In the genomic region with DNA sequence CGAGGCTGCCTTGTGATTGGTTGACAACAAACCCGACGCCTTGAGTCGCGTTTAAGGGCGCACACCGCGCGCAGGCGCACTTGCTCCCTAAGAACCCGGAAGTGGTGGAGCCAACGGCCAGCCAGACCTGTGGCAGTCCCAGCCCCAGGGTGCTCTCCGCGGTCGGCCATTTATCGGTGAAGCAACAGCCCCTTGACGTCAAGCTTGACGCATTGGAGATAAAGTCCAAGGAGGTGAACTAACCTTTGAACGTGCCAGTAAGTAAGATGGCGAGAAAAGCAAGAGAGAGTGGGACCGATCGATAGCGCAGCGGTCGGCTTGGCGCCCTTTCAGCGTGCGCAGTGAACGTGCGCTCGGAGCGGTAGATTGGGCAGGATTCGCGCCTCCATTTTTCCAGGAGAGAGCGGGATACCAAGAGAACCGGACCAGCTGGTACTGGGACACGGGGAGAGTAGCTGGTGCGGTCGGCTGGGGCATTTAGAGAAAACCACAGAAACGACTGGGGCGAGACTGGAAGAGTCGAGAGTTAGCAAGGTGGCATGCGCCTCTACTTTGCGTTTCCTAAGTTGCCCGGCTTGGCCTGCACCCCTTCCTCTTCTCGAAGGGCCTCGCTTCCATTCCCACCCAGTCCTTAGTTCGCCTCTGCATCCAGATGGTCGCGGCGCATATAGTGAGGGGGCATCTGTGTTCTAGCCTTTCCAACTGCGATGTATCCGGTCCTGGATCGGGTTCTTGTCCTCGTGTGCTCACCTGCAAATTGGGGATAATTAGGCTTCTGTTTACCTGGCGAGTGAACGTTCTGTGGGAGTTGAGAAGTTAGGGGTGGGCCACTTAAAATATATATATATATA, we compare ENCODE assay signal across 8 cellular contexts. TPM values are rescaled to one million over a fixed set of nuclear protein-coding genes. Genes with fewer than 3 reads are reported as not detected.
A peak's percentile ranks its signal among the peaks of the same experiment; 100 is the strongest.
DNase-seq lines count a peak whose midpoint lies in the region; ATAC-seq and TF ChIP-seq lines count a peak whose summit lies in the region.

Gene CSTF1 (plus strand): TSS at position 364 of the 851 bp plus-strand sequence. CDS start 2,908 bp downstream, outside the sequence.

- peaks cover 94% of the 10 kb centered on the region for H3K79me2 ChIP-seq in DOHH2 (ENCODE audit: control insufficient read depth, low read length)

- no peak within 1 kb of the TSS for H3K4me3 Mint-ChIP-seq in activated T-helper 17 cell treated with anti-CD3 and anti-CD28 coated beads, Interleukin-2, amount 50 U/mL, for 72 hours
- H3K4me3 Mint-ChIP-seq in naive thymus-derived CD8-positive, alpha-beta T cell = no peak within 1 kb of the TSS

- H3K36me3 ChIP-seq in DOHH2 (ENCODE audit: control insufficient read depth, low read length) = peaks cover 90% of the 10 kb centered on the region

- DNase-seq in GOT3 (lab: John Stamatoyannopoulos, UW) = peak; percentile 99
- DNase-seq in LNCaP clone FGC (ENCODE audit: low read depth) = peak; percentile 99
- DNase-seq in RWPE1 (ENCODE audit: low spot score) = peak; percentile 100
- peak; percentile 100 for DNase-seq in fibroblast of mammary gland (ENCODE audit: low read depth)
- peak; percentile 97 to 99 (median 99) for DNase-seq in naive thymus-derived CD8-positive, alpha-beta T cell
- peak; percentile 99 for DNase-seq in stimulated activated naive CD4-positive, alpha-beta T cell treated with Interleukin-2 at 50 U/mL for 16 hours (lab: John Stamatoyannopoulos, UW)

- H3K36me3 Mint-ChIP-seq in activated T-helper 17 cell treated with anti-CD3 and anti-CD28 coated beads, Interleukin-2, amount 50 U/mL, for 72 hours (ENCODE audit: low read depth) = peaks cover 33% of the 10 kb centered on the region
- H3K36me3 Mint-ChIP-seq in naive thymus-derived CD8-positive, alpha-beta T cell = peaks cover 0 to 26% (median 4%) of the 10 kb centered on the region in 3 donors

- no peaks in the 10 kb centered on the region for H3K27me3 Mint-ChIP-seq in activated T-helper 17 cell treated with anti-CD3 and anti-CD28 coated beads, Interleukin-2, amount 50 U/mL, for 72 hours
- no peaks in the 10 kb centered on the region for H3K27me3 Mint-ChIP-seq in naive thymus-derived CD8-positive, alpha-beta T cell

- H3K9me3 Mint-ChIP-seq in activated T-helper 17 cell treated with anti-CD3 and anti-CD28 coated beads, Interleukin-2, amount 50 U/mL, for 72 hours = no peaks in the 10 kb centered on the region
- H3K9me3 Mint-ChIP-seq in naive thymus-derived CD8-positive, alpha-beta T cell = no peaks in the 10 kb centered on the region

- H3K4me3 ChIP-seq in DOHH2 (ENCODE audit: low read length) = peak within 1 kb of the TSS; percentile 97
- H3K4me3 ChIP-seq in LNCaP clone FGC (ENCODE audit: low read depth, low read length) = peak within 1 kb of the TSS; percentile 90
- H3K4me3 ChIP-seq in fibroblast of mammary gland (ENCODE audit: control insufficient read depth, low read depth, low read length) = peak within 1 kb of the TSS; percentile 67

- TF ChIP-seq CTCF in DOHH2 (IDR thresholded peaks at IDR 0.05; ENCODE audit: low read depth, low read length, poor library complexity, severe bottlenecking) (no peak), LNCaP clone FGC (IDR thresholded peaks at IDR 0.05; ENCODE audit: control insufficient read depth, extremely low read depth, insufficient read depth) (no peak), RWPE1 (conservative IDR thresholded peaks at IDR 0.05; ENCODE audit: low read depth) (no peak), fibroblast of mammary gland (conservative IDR thresholded peaks at IDR 0.05; ENCODE audit: control insufficient read depth, insufficient read depth, low read depth, low read length) (no peak)

- H4K20me1 ChIP-seq in DOHH2 (ENCODE audit: control insufficient read depth, insufficient read depth, low read depth, low read length) = peaks cover 6% of the 10 kb centered on the region; the same call in 1 of the 2 replicates

- no peaks in the 10 kb centered on the region for H3K9me3 ChIP-seq in DOHH2 (ENCODE audit: control insufficient read depth, insufficient read depth, low read length)

- POLR2A ChIA-PET in RWPE1 (lab: Yijun Ruan, JAX; ENCODE audit: low non-redundant PET) = interaction anchor here (0.7 to 1.7 kb wide), 2 partner anchors 18 to 33 kb away, joined by 3 read pairs; no protein-coding TSS in a partner anchor
- POLR2A ChIA-PET in naive thymus-derived CD8-positive, alpha-beta T cell (lab: Charles Lee) = interaction anchor here (0.6 to 3.4 kb wide), 11 partner anchors 19 to 1997 kb away, joined by 3 to 34 read pairs (median 4); partner anchors contain the start of genes CASS4, FAM210B, RTF2 and VAPB

- no peaks in the 10 kb centered on the region for H3K9me2 ChIP-seq in DOHH2 (replicated peaks; ENCODE audit: control insufficient read depth, low read length)

- peaks cover 31% of the 10 kb centered on the region for H3K4me1 ChIP-seq in DOHH2 (ENCODE audit: control insufficient read depth, low read length)

- CTCF ChIA-PET in RWPE1 (lab: Yijun Ruan, JAX) = interaction anchor here (0.7 to 1.0 kb wide), 2 partner anchors 34 to 39 kb away, joined by 3 read pairs; partner anchors contain the start of gene FAM210B

- H3F3A ChIP-seq in DOHH2 (ENCODE audit: control insufficient read depth, insufficient read depth) = peaks cover 3% of the 10 kb centered on the region; the same call in 1 of the 2 replicates

- H3K27ac Mint-ChIP-seq in activated T-helper 17 cell treated with anti-CD3 and anti-CD28 coated beads, Interleukin-2, amount 50 U/mL, for 72 hours = no peak within 1 kb of the TSS
- peak within 1 kb of the TSS in 1 of 10 donors; percentile 90 for H3K27ac Mint-ChIP-seq in naive thymus-derived CD8-positive, alpha-beta T cell

- H3K27ac ChIP-seq in DOHH2 (ENCODE audit: low read depth, low read length) (peak within 1 kb of the TSS; percentile 84), RWPE1 (peak within 1 kb of the TSS; percentile 95)

- peaks cover 37% of the 10 kb centered on the region for H3K4me1 Mint-ChIP-seq in activated T-helper 17 cell treated with anti-CD3 and anti-CD28 coated beads, Interleukin-2, amount 50 U/mL, for 72 hours
- peaks cover 16 to 32% (median 24%) of the 10 kb centered on the region in 4 donors for H3K4me1 Mint-ChIP-seq in naive thymus-derived CD8-positive, alpha-beta T cell

- peak within 1 kb of the TSS; percentile 72 for H3K4me2 ChIP-seq in DOHH2 (ENCODE audit: low read length)

- peak; percentile 95 for ATAC-seq in activated T-helper 17 cell treated with anti-CD3 and anti-CD28 coated beads, Interleukin-2, amount 50 U/mL, for 72 hours (replicated peaks)
- peak; percentile 90 to 91 for ATAC-seq in naive thymus-derived CD8-positive, alpha-beta T cell

- no peaks in the 10 kb centered on the region for H3K27me3 ChIP-seq in DOHH2 (ENCODE audit: control insufficient read depth, low read length)

RNA-seq across cellular contexts. Expression of gene CSTF1, which starts in this region (rescaled TPM):
- 10 to 100 TPM; 71.2 to 76.5 TPM for total RNA-seq in activated T-helper 17 cell treated with anti-CD3 and anti-CD28 coated beads, Interleukin-2, amount 50 U/mL, for 72 hours
- 10 to 100 TPM; 43.7 to 52.8 TPM for total RNA-seq in naive thymus-derived CD8-positive, alpha-beta T cell
- 10 to 100 TPM; 27.2 to 33.3 (median 27.7) TPM for polyA plus RNA-seq in naive thymus-derived CD8-positive, alpha-beta T cell

Comparison
In these comparisons a context has a peak if more than half of its experiments do, and no peak if none do; other contexts are left out.
1. Peak in every context shown above with its lines: DNase-seq, ATAC-seq, H3K4me3 ChIP-seq and H3K27ac ChIP-seq.